Comparison of ENCODE assay signal across 23 cellular contexts in genomic region chr22:49518436-49518970, GRCh38.
"Had no signal": no experiment of that assay in that cellular context is flagged by ENCODE, and none has a peak within 500 bp of the region (broad histone marks: within the 10 kb centered on the region; RNA-seq: fewer than 3 reads in every experiment).

No MANE protein-coding gene starts in this region.

- H3K27ac Mint-ChIP-seq: immature natural killer cell; natural killer cell; stimulated activated naive CD8-positive, alpha-beta T cell treated with anti-CD3 and anti-CD28 coated beads, Interleukin-15, amount 100 ng/mL, for 72 hours had no signal

- H3K27me3 Mint-ChIP-seq: stimulated activated naive CD8-positive, alpha-beta T cell treated with anti-CD3 and anti-CD28 coated beads, Interleukin-15, amount 100 ng/mL, for 72 hours had no signal

- H3K4me3 ChIP-seq: dorsolateral prefrontal cortex, left lung, lower lobe of right lung, ovary, psoas muscle, suprapubic skin, transverse colon, upper lobe of right lung, uterus had no signal

- DNase-seq: effector CD4-positive, alpha-beta T cell; hypothalamus; immature natural killer cell; left lung; lower lobe of right lung; natural killer cell; ovary; posterior cingulate gyrus; psoas muscle; right cardiac atrium; small intestine; stimulated activated CD4-positive, alpha-beta T cell treated with anti-CD3 and anti-CD28 coated beads, Interleukin-12 subunit alpha, Interleukin-12 subunit beta, amount 100 ng/mL, for 4 hours; stimulated activated CD4-positive, alpha-beta T cell treated with anti-CD3 and anti-CD28 coated beads, Interleukin-1b, Interleukin-23, amount 100 ng/mL, for 48 hours; stimulated activated CD4-positive, alpha-beta T cell treated with anti-CD3 and anti-CD28 coated beads, Interleukin-4, amount 100 ng/mL, for 1 hour; stimulated activated CD8-positive, alpha-beta memory T cell treated with anti-CD3 and anti-CD28 coated beads, Interleukin-4, amount 100 ng/mL, for 48 hours; stimulated activated naive CD4-positive, alpha-beta T cell; stimulated activated naive CD8-positive, alpha-beta T cell treated with anti-CD3 and anti-CD28 coated beads, Interleukin-15, amount 100 ng/mL, for 72 hours; transverse colon; upper lobe of right lung; uterus had no signal

- H3K27me3 ChIP-seq: dorsolateral prefrontal cortex, ovary, upper lobe of right lung, uterus had no signal

- H3K9me3 Mint-ChIP-seq: natural killer cell had no signal

- H3K4me3 Mint-ChIP-seq: immature natural killer cell; natural killer cell; neural crest cell; stimulated activated naive CD8-positive, alpha-beta T cell treated with anti-CD3 and anti-CD28 coated beads, Interleukin-15, amount 100 ng/mL, for 72 hours had no signal

- H3K9me3 ChIP-seq: left lung, lower lobe of right lung, psoas muscle, suprapubic skin, transverse colon, upper lobe of right lung, uterus had no signal

- ATAC-seq: left lung; lower lobe of right lung; natural killer cell; psoas muscle; right cardiac atrium; stimulated activated naive CD8-positive, alpha-beta T cell treated with anti-CD3 and anti-CD28 coated beads, Interleukin-15, amount 100 ng/mL, for 72 hours; upper lobe of right lung had no signal

- H3K36me3 Mint-ChIP-seq: immature natural killer cell, natural killer cell had no signal

- H3K4me1 ChIP-seq: left lung, lower lobe of right lung, psoas muscle, transverse colon, upper lobe of right lung, uterus had no signal

- H3K36me3 ChIP-seq: left lung, lower lobe of right lung, ovary, suprapubic skin, transverse colon, upper lobe of right lung, uterus had no signal

- H3K27ac ChIP-seq: dorsolateral prefrontal cortex, left lung, lower lobe of right lung, ovary, psoas muscle, suprapubic skin, transverse colon, upper lobe of right lung, uterus had no signal
